In genomic region chr17:47929218-47930000, GRCh38 we compare ENCODE assay signal across 30 cellular contexts. TPM values are rescaled to one million over a fixed set of nuclear protein-coding genes. Genes with fewer than 3 reads are reported as not detected.
A peak's percentile ranks its signal among the peaks of the same experiment; 100 is the strongest.
DNase-seq lines count a peak whose midpoint lies in the region; ATAC-seq and TF ChIP-seq lines count a peak whose summit lies in the region.
"Had no signal": no experiment of that assay in that cellular context is flagged by ENCODE, and none has a peak within 500 bp of the region (broad histone marks: within the 10 kb centered on the region; RNA-seq: fewer than 3 reads in every experiment).

No MANE protein-coding gene starts in this region.

- intact Hi-C loops in dorsolateral prefrontal cortex (cut with DNase I): no loop called here

- H3K27me3 ChIP-seq in dorsolateral prefrontal cortex: no peaks in the 10 kb centered on the region
- no peaks in the 10 kb centered on the region for H3K27me3 ChIP-seq in layer of hippocampus (ENCODE audit: control insufficient read depth, insufficient read depth, low read length)
- H3K27me3 ChIP-seq in stomach smooth muscle (ENCODE audit: control insufficient read depth in 1 of 2, insufficient read depth in 2 of 2, low read length in 2 of 2): no peaks in the 10 kb centered on the region
- H3K27me3 ChIP-seq: BLaER1 treated with 17β-estradiol and CSF1 and Interleukin-3, amounts not matched to agents 10 nM and 100 nM had no signal

- TF ChIP-seq CTCF in dorsolateral prefrontal cortex (IDR thresholded peaks at IDR 0.05 in 54 of 56, conservative IDR thresholded peaks at IDR 0.05 in 2 of 56; ENCODE audit: low read depth in 1 of 56, partially characterized antibody in 56 of 56): no peak

- DNase-seq in activated T-cell treated with anti-CD3 and anti-CD28 coated beads, Interleukin-2, amount 50 U/mL, for 24 hours: no peak
- DNase-seq in activated T-cell treated with anti-CD3 and anti-CD28 coated beads, Interleukin-2, amount 50 U/mL, for 4 hours: no peak
- DNase-seq in dorsolateral prefrontal cortex: no peak
- no peak for DNase-seq in activated CD4-positive, CD25-positive, alpha-beta regulatory T cell (lab: John Stamatoyannopoulos, UW)
- DNase-seq: activated CD4-positive, alpha-beta T cell treated with anti-CD3 and anti-CD28 coated beads, Interleukin-2, amount 50 U/mL, for 48 hours; activated CD4-positive, CD25-positive, alpha-beta regulatory T cell treated with anti-CD3 and anti-CD28 coated beads, Interleukin-2, amount 50 U/mL, for 72 hours; activated naive CD4-positive, alpha-beta T cell; activated naive CD8-positive, alpha-beta T cell treated with anti-CD3 and anti-CD28 coated beads, Interleukin-2, amount 50 U/mL, for 24 hours; Caco-2; DMS79 treated with DMSO at 0.1 percent for 48 hours; GF-D8; GOT3; HFFc6; midbrain; naive thymus-derived CD4-positive, alpha-beta T cell; NCI-H1694; NCI-H446 treated with DMSO at 0.1 percent for 48 hours; NCI-H774; RPMI8226; stimulated activated naive CD4-positive, alpha-beta T cell had no signal

- H3K27ac ChIP-seq in dorsolateral prefrontal cortex (peak overlapping the region; percentile 7 to 91 (median 71)), layer of hippocampus (ENCODE audit: low read depth, low read length) (peak overlapping the region; percentile 30), stomach smooth muscle (ENCODE audit: low read length) (peak overlapping the region; percentile 31)
- H3K27ac ChIP-seq: 22Rv1; BLaER1 treated with 17β-estradiol and CSF1 and Interleukin-3, amounts not matched to agents 10 nM and 100 nM had no signal

- H3K27me3 Mint-ChIP-seq in activated T-cell treated with anti-CD3 and anti-CD28 coated beads, Interleukin-2, amount 50 U/mL, for 24 hours: no peaks in the 10 kb centered on the region
- no peaks in the 10 kb centered on the region for H3K27me3 Mint-ChIP-seq in activated T-cell treated with anti-CD3 and anti-CD28 coated beads, Interleukin-2, amount 50 U/mL, for 4 hours (ENCODE audit: low read depth)
- H3K27me3 Mint-ChIP-seq: activated naive CD8-positive, alpha-beta T cell treated with anti-CD3 and anti-CD28 coated beads, Interleukin-2, amount 50 U/mL, for 24 hours; naive thymus-derived CD4-positive, alpha-beta T cell had no signal

- peaks cover 5% of the 10 kb centered on the region for H3K4me1 Mint-ChIP-seq in activated T-cell treated with anti-CD3 and anti-CD28 coated beads, Interleukin-2, amount 50 U/mL, for 24 hours (ENCODE audit: low read depth)
- H3K4me1 Mint-ChIP-seq in activated T-cell treated with anti-CD3 and anti-CD28 coated beads, Interleukin-2, amount 50 U/mL, for 4 hours (ENCODE audit: low read depth): no peaks in the 10 kb centered on the region
- H3K4me1 Mint-ChIP-seq: activated naive CD8-positive, alpha-beta T cell treated with anti-CD3 and anti-CD28 coated beads, Interleukin-2, amount 50 U/mL, for 24 hours had no signal

- H3K27ac Mint-ChIP-seq in activated T-cell treated with anti-CD3 and anti-CD28 coated beads, Interleukin-2, amount 50 U/mL, for 24 hours: peak overlapping the region; percentile 12
- H3K27ac Mint-ChIP-seq: HFFc6 had no signal

- ATAC-seq in activated T-cell treated with anti-CD3 and anti-CD28 coated beads, Interleukin-2, amount 50 U/mL, for 4 hours: no peak
- ATAC-seq in HG03196 (IDR thresholded peaks at IDR 0.05; ENCODE audit: unreplicated experiment) (no peak), HG03039 (IDR thresholded peaks at IDR 0.05; ENCODE audit: unreplicated experiment) (no peak)
- ATAC-seq: activated naive CD8-positive, alpha-beta T cell treated with anti-CD3 and anti-CD28 coated beads, Interleukin-2, amount 50 U/mL, for 24 hours; naive thymus-derived CD4-positive, alpha-beta T cell had no signal

- H3K36me3 Mint-ChIP-seq in activated T-cell treated with anti-CD3 and anti-CD28 coated beads, Interleukin-2, amount 50 U/mL, for 24 hours (ENCODE audit: low read depth): peaks cover 61% of the 10 kb centered on the region
- H3K36me3 Mint-ChIP-seq in activated T-cell treated with anti-CD3 and anti-CD28 coated beads, Interleukin-2, amount 50 U/mL, for 4 hours (ENCODE audit: insufficient read depth): peaks cover 34% of the 10 kb centered on the region

- peaks cover 12 to 25% of the 10 kb centered on the region in 2 donors for H3K36me3 ChIP-seq in stomach smooth muscle (ENCODE audit: control insufficient read depth in 2 of 2, insufficient read depth in 2 of 2, low read length in 2 of 2)

- H3K9ac ChIP-seq in stomach smooth muscle (ENCODE audit: low read length in 2 of 2): no peak overlapping the region
- H3K9ac ChIP-seq: BLaER1 treated with 17β-estradiol and CSF1 and Interleukin-3, amounts not matched to agents 10 nM and 100 nM had no signal

- no peaks in the 10 kb centered on the region for H3K9me3 Mint-ChIP-seq in activated T-cell treated with anti-CD3 and anti-CD28 coated beads, Interleukin-2, amount 50 U/mL, for 24 hours
- no peaks in the 10 kb centered on the region for H3K9me3 Mint-ChIP-seq in activated T-cell treated with anti-CD3 and anti-CD28 coated beads, Interleukin-2, amount 50 U/mL, for 4 hours
- H3K9me3 Mint-ChIP-seq: activated naive CD8-positive, alpha-beta T cell treated with anti-CD3 and anti-CD28 coated beads, Interleukin-2, amount 50 U/mL, for 24 hours; HFFc6; naive thymus-derived CD4-positive, alpha-beta T cell had no signal

- H3K9me3 ChIP-seq in stomach smooth muscle (ENCODE audit: control insufficient read depth in 2 of 2, low read length in 2 of 2): no peaks in the 10 kb centered on the region
- H3K9me3 ChIP-seq: BLaER1 treated with 17β-estradiol and CSF1 and Interleukin-3, amounts not matched to agents 10 nM and 100 nM; Caco-2 had no signal

- no peak overlapping the region for H3K4me3 Mint-ChIP-seq in activated T-cell treated with anti-CD3 and anti-CD28 coated beads, Interleukin-2, amount 50 U/mL, for 24 hours
- H3K4me3 Mint-ChIP-seq in activated T-cell treated with anti-CD3 and anti-CD28 coated beads, Interleukin-2, amount 50 U/mL, for 4 hours: no peak overlapping the region
- H3K4me3 Mint-ChIP-seq: activated naive CD8-positive, alpha-beta T cell treated with anti-CD3 and anti-CD28 coated beads, Interleukin-2, amount 50 U/mL, for 24 hours; HFFc6; naive thymus-derived CD4-positive, alpha-beta T cell had no signal

- H3K4me1 ChIP-seq in stomach smooth muscle (ENCODE audit: control insufficient read depth, insufficient read depth, low read length): peaks cover 6% of the 10 kb centered on the region
- H3K4me1 ChIP-seq: Caco-2 had no signal

- H3K4me3 ChIP-seq in dorsolateral prefrontal cortex (no peak overlapping the region), stomach smooth muscle (ENCODE audit: low read length in 2 of 2) (no peak overlapping the region)
- H3K4me3 ChIP-seq: BLaER1 treated with 17β-estradiol and CSF1 and Interleukin-3, amounts not matched to agents 10 nM and 100 nM; skin epidermis had no signal

RNA-seq across cellular contexts. Expression of gene PNPO, which starts 12.0 kb away (rescaled TPM):
- 10 to 100 TPM; 82.8 to 83.5 (median 83.2) TPM for total RNA-seq in activated T-cell treated with anti-CD3 and anti-CD28 coated beads, Interleukin-2, amount 50 U/mL, for 4 hours
- total RNA-seq in dorsolateral prefrontal cortex: 10 to 100 TPM; 30.2 to 62.6 (median 43.4) TPM

RNA-seq across cellular contexts. Expression of gene PRR15L, which starts 28.3 kb away (rescaled TPM):
- under 1 TPM in 2 of 3 donors, not detected in 1; 0.14 to 0.29 TPM for total RNA-seq in activated T-cell treated with anti-CD3 and anti-CD28 coated beads, Interleukin-2, amount 50 U/mL, for 4 hours
- total RNA-seq in dorsolateral prefrontal cortex: under 1 TPM in 1 of 120 experiments, not detected in 119; 0.33 TPM
- total RNA-seq: dermis microvascular lymphatic vessel endothelial cell; HFFc6; naive thymus-derived CD4-positive, alpha-beta T cell; pulmonary artery endothelial cell; T-helper 1 cell treated with Interleukin-12 subunit alpha and Interleukin-12 subunit beta and Interleukin-4 antibody, amounts not matched to agents 30 ng/mL and 1 ng/mL, for 36 hours had no signal

RNA-seq across cellular contexts. Expression of gene SP2, which starts 33.4 kb away (rescaled TPM):
- 10 to 100 TPM; 20.9 to 25.6 (median 23.1) TPM for total RNA-seq in activated T-cell treated with anti-CD3 and anti-CD28 coated beads, Interleukin-2, amount 50 U/mL, for 4 hours
- 10 to 100 TPM; 11.5 to 27.4 (median 17.6) TPM for total RNA-seq in dorsolateral prefrontal cortex

RNA-seq across cellular contexts. Expression of gene CDK5RAP3, which starts 41.5 kb away (rescaled TPM):
- total RNA-seq in activated T-cell treated with anti-CD3 and anti-CD28 coated beads, Interleukin-2, amount 50 U/mL, for 4 hours: 100 to 1,000 TPM; 145 to 159 (median 156) TPM
- 100 to 1,000 TPM in 119 of 120 experiments, 10 to 100 TPM in 1; 99.4 to 256 (median 180) TPM for total RNA-seq in dorsolateral prefrontal cortex
